ENCODE assay signal across 17 cellular contexts in genomic region chr6:112694986-112695385, GRCh38.
"Had no signal": no experiment of that assay in that cellular context is flagged by ENCODE, and none has a peak within 500 bp of the region (broad histone marks: within the 10 kb centered on the region; RNA-seq: fewer than 3 reads in every experiment).

No MANE protein-coding gene starts in this region.

- DNase-seq: activated CD4-positive, alpha-beta T cell treated with anti-CD3 and anti-CD28 coated beads, Interleukin-2, amount 10 ng/mL, durations not matched to agents 7 days and 5 days; activated CD8-positive, alpha-beta memory T cell treated with anti-CD3 and anti-CD28 coated beads for 24 hours; activated naive CD4-positive, alpha-beta T cell treated with anti-CD3 and anti-CD28 coated beads for 36 hours; activated T-cell treated with anti-CD3 and anti-CD28 coated beads for 4 hours; heart right ventricle; kidney; midbrain; occipital lobe; right lobe of liver; spleen; stimulated activated CD4-positive, alpha-beta T cell treated with anti-CD3 and anti-CD28 coated beads, Interleukin-1b, Interleukin-23, amount 100 ng/mL, for 48 hours; stimulated activated naive B cell treated with anti-CD40 and anti-IgM and Interleukin-4, amounts not matched to agents 10 μg/mL and 1 μg/mL and 100 μg/mL, for 72 hours; substantia nigra; trophoblast cell had no signal

- ATAC-seq: activated T-helper 17 cell treated with anti-CD3 and anti-CD28 coated beads, Interleukin-2, amount 50 U/mL, for 72 hours; heart right ventricle; right lobe of liver; stimulated activated naive B cell treated with anti-CD40 and anti-IgM and Interleukin-4, amounts not matched to agents 10 μg/mL and 1 μg/mL and 100 μg/mL, for 72 hours; WTC11 had no signal

- H3K27ac Mint-ChIP-seq: activated CD4-positive, alpha-beta T cell treated with anti-CD3 and anti-CD28 coated beads, Interleukin-2, amount 10 ng/mL, durations not matched to agents 7 days and 5 days; activated naive CD4-positive, alpha-beta T cell treated with anti-CD3 and anti-CD28 coated beads for 36 hours; activated T-helper 17 cell treated with anti-CD3 and anti-CD28 coated beads, Interleukin-2, amount 50 U/mL, for 72 hours; stimulated activated naive B cell treated with anti-CD40 and anti-IgM and Interleukin-4, amounts not matched to agents 10 μg/mL and 1 μg/mL and 100 μg/mL, for 72 hours; WTC11 had no signal

- H3K9me3 Mint-ChIP-seq: activated CD4-positive, alpha-beta T cell treated with anti-CD3 and anti-CD28 coated beads, Interleukin-2, amount 10 ng/mL, durations not matched to agents 7 days and 5 days; activated naive CD4-positive, alpha-beta T cell treated with anti-CD3 and anti-CD28 coated beads for 36 hours had no signal

- H3K4me3 Mint-ChIP-seq: activated CD4-positive, alpha-beta T cell treated with anti-CD3 and anti-CD28 coated beads, Interleukin-2, amount 10 ng/mL, durations not matched to agents 7 days and 5 days; activated naive CD4-positive, alpha-beta T cell treated with anti-CD3 and anti-CD28 coated beads for 36 hours; activated T-helper 17 cell treated with anti-CD3 and anti-CD28 coated beads, Interleukin-2, amount 50 U/mL, for 72 hours; stimulated activated naive B cell treated with anti-CD40 and anti-IgM and Interleukin-4, amounts not matched to agents 10 μg/mL and 1 μg/mL and 100 μg/mL, for 72 hours; WTC11 had no signal

- H3K27ac ChIP-seq: heart right ventricle, prostate gland, right lobe of liver, spleen had no signal

- H3K36me3 ChIP-seq: heart right ventricle, prostate gland, right lobe of liver, spleen had no signal

- H3K4me3 ChIP-seq: heart right ventricle, prostate gland, right lobe of liver, spleen had no signal

- H3K27me3 ChIP-seq: heart right ventricle, right lobe of liver, spleen had no signal

- H3K36me3 Mint-ChIP-seq: stimulated activated naive B cell treated with anti-CD40 and anti-IgM and Interleukin-4, amounts not matched to agents 10 μg/mL and 1 μg/mL and 100 μg/mL, for 72 hours had no signal

- H3K27me3 Mint-ChIP-seq: activated CD4-positive, alpha-beta T cell treated with anti-CD3 and anti-CD28 coated beads, Interleukin-2, amount 10 ng/mL, durations not matched to agents 7 days and 5 days; activated T-helper 17 cell treated with anti-CD3 and anti-CD28 coated beads, Interleukin-2, amount 50 U/mL, for 72 hours had no signal

- H3K4me1 Mint-ChIP-seq: activated CD4-positive, alpha-beta T cell treated with anti-CD3 and anti-CD28 coated beads, Interleukin-2, amount 10 ng/mL, durations not matched to agents 7 days and 5 days; activated T-helper 17 cell treated with anti-CD3 and anti-CD28 coated beads, Interleukin-2, amount 50 U/mL, for 72 hours; stimulated activated naive B cell treated with anti-CD40 and anti-IgM and Interleukin-4, amounts not matched to agents 10 μg/mL and 1 μg/mL and 100 μg/mL, for 72 hours had no signal

- H3K9me3 ChIP-seq: heart right ventricle, prostate gland, right lobe of liver had no signal

- H3K4me1 ChIP-seq: prostate gland, right lobe of liver, spleen had no signal
